ENCODE assay signal across 20 cellular contexts in genomic region chrX:21747523-21747922, GRCh38. TPM values are rescaled to one million over a fixed set of nuclear protein-coding genes. Genes with fewer than 3 reads are reported as not detected.
DNase-seq lines count a peak whose midpoint lies in the region; ATAC-seq and TF ChIP-seq lines count a peak whose summit lies in the region.
"Had no signal": no experiment of that assay in that cellular context is flagged by ENCODE, and none has a peak within 500 bp of the region (broad histone marks: within the 10 kb centered on the region; RNA-seq: fewer than 3 reads in every experiment).

No MANE protein-coding gene starts in this region.

- DNase-seq in NCI-H748 (lab: John Stamatoyannopoulos, UW; ENCODE audit: unreplicated experiment) = peak; percentile 5
- DNase-seq in NCI-H748 treated with DMSO at 0.1 percent for 48 hours (lab: John Stamatoyannopoulos, UW) = no peak
- peak; percentile 24 to 37 for DNase-seq in cardiac fibroblast (ENCODE audit: low read depth in 2 of 2)
- DNase-seq in iPS-NIHi7 (ENCODE audit: extremely low spot score) = peak; percentile 35
- DNase-seq in OCI-M2 (lab: John Stamatoyannopoulos, UW; ENCODE audit: unreplicated experiment) = no peak
- no peak for DNase-seq in LoVo (ENCODE audit: low spot score)
- DNase-seq: activated CD8-positive, alpha-beta T cell treated with anti-CD3 and anti-CD28 coated beads, Interleukin-2, amount 10 ng/mL, durations not matched to agents 7 days and 5 days; foreskin fibroblast; Kasumi-1; NCI-H2029; spleen had no signal

- no peak for TF ChIP-seq CTCF in cardiac fibroblast (IDR thresholded peaks at IDR 0.05; ENCODE audit: low read depth, low read length)

- peak overlapping the region; percentile 36 for H3K27ac ChIP-seq in skeletal muscle tissue (ENCODE audit: low read depth, low read length)
- H3K27ac ChIP-seq: spleen, suprapubic skin had no signal

- no peak overlapping the region for H3K9ac ChIP-seq in skeletal muscle tissue (ENCODE audit: low read depth in 1 of 3, low read length in 3 of 3)

- no peak for ATAC-seq in GM19324 (IDR thresholded peaks at IDR 0.05; ENCODE audit: low FRiP score, unreplicated experiment)
- ATAC-seq: activated CD8-positive, alpha-beta T cell treated with anti-CD3 and anti-CD28 coated beads, Interleukin-2, amount 10 ng/mL, durations not matched to agents 7 days and 5 days; HCT116; left lobe of liver; SK-N-SH treated with all-trans-retinoic acid at 6 μM for 48 hours had no signal

- H3K36me3 ChIP-seq in skeletal muscle tissue (ENCODE audit: control insufficient read depth in 3 of 3, insufficient read depth in 3 of 3, low read length in 3 of 3) = peaks cover 2 to 3% (median 2%) of the 10 kb centered on the region in 3 donors
- H3K36me3 ChIP-seq: spleen, suprapubic skin had no signal

- H3K4me3 ChIP-seq in cardiac fibroblast (replicated peaks in 1 of 2; ENCODE audit: low read depth in 2 of 2, low read length in 2 of 2) (no peak overlapping the region), skeletal muscle tissue (ENCODE audit: low read length in 3 of 3) (no peak overlapping the region)
- H3K4me3 ChIP-seq: dorsolateral prefrontal cortex, spleen, suprapubic skin had no signal

- no peaks in the 10 kb centered on the region for H3K27me3 ChIP-seq in skeletal muscle tissue (ENCODE audit: control insufficient read depth in 3 of 3, insufficient read depth in 3 of 3, low read length in 3 of 3)
- H3K27me3 ChIP-seq: suprapubic skin had no signal

- peaks cover 12 to 44% (median 38%) of the 10 kb centered on the region in 3 donors for H3K4me1 ChIP-seq in skeletal muscle tissue (ENCODE audit: control insufficient read depth in 3 of 3, insufficient read depth in 3 of 3, low read length in 3 of 3)
- H3K4me1 ChIP-seq: spleen, suprapubic skin had no signal

- no peaks in the 10 kb centered on the region for H3K9me3 ChIP-seq in skeletal muscle tissue (ENCODE audit: control insufficient read depth in 3 of 3, low read length in 3 of 3)
- H3K9me3 ChIP-seq: spleen, suprapubic skin had no signal

RNA-seq across cellular contexts. Expression of gene SMPX, which starts 10.4 kb away (rescaled TPM):
- 223 TPM for total RNA-seq in skeletal muscle tissue
- total RNA-seq: A673; activated CD8-positive, alpha-beta T cell treated with anti-CD3 and anti-CD28 coated beads, Interleukin-2, amount 10 ng/mL, durations not matched to agents 7 days and 5 days; OCI-LY7; spleen; suprapubic skin had no signal

Comparison
In these comparisons a context has a peak if more than half of its experiments do, and no peak if none do; other contexts are left out.
1. DNase-seq: peak in NCI-H748 (single experiment), cardiac fibroblast (2 of 2) and iPS-NIHi7 (single experiment); none in NCI-H748 treated with DMSO at 0.1 percent for 48 hours (single experiment), OCI-M2 (single experiment) and LoVo (single experiment).